ENCODE assay signal across 18 cellular contexts in the genomic region with DNA sequence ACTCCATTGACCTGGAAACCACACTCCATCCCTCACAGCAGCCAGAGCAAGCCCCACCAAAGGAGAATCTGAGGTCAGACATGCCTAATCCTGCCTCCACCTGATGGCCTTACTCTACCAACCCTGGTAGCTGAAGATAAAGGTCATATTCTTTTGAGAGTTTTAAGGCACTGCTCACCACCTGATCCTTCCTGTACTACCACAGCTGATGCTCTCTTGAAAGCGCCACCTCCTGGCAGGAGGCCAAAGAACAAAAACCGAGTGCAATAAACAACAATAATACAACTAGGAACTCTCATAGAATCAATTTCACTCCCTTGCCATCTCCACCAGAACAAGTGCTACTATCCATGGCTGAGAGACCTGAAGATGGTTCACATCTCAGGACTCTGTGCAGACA.
DNase-seq lines count a peak whose midpoint lies in the region; ATAC-seq and TF ChIP-seq lines count a peak whose summit lies in the region.
"Had no signal": no experiment of that assay in that cellular context is flagged by ENCODE, and none has a peak within 500 bp of the region (broad histone marks: within the 10 kb centered on the region; RNA-seq: fewer than 3 reads in every experiment).

No MANE protein-coding gene starts in this region.

- no peak overlapping the region for H3K27ac ChIP-seq in WERI-Rb-1
- H3K27ac ChIP-seq: adrenal gland, HL-60, RWPE1, tibial artery had no signal

- peak; percentile 17 for DNase-seq in WERI-Rb-1
- no peak for DNase-seq in NCI-H2196 treated with DMSO at 0.1 percent for 48 hours (lab: John Stamatoyannopoulos, UW; ENCODE audit: unreplicated experiment)
- no peak for DNase-seq in T-cell
- DNase-seq: activated CD4-positive, alpha-beta T cell treated with anti-CD3 and anti-CD28 coated beads for 48 hours; activated T-cell treated with anti-CD3 and anti-CD28 coated beads, Interleukin-2, amount 50 U/mL, for 4 hours; adrenal gland; NCI-H1930; NCI-H774; right cardiac atrium; stimulated activated CD4-positive, alpha-beta T cell treated with anti-CD3 and anti-CD28 coated beads, Interleukin-2, amount 100 ng/mL, for 48 hours; tibial artery had no signal

- ATAC-seq in GM19395 (IDR thresholded peaks at IDR 0.05; ENCODE audit: unreplicated experiment) (peak; percentile 62), HG03342 (IDR thresholded peaks at IDR 0.05; ENCODE audit: unreplicated experiment) (peak; percentile 71), GM18505 (IDR thresholded peaks at IDR 0.05; ENCODE audit: unreplicated experiment) (no peak), GM18867 (IDR thresholded peaks at IDR 0.05; ENCODE audit: unreplicated experiment) (no peak), T-cell (replicated peaks in 1 of 4) (no peak)
- ATAC-seq: activated T-cell treated with anti-CD3 and anti-CD28 coated beads, Interleukin-2, amount 50 U/mL, for 4 hours; right cardiac atrium had no signal

- no peaks in the 10 kb centered on the region for H3K9me3 ChIP-seq in WERI-Rb-1 (ENCODE audit: severe bottlenecking)

- H3K27ac Mint-ChIP-seq in T-cell: no peak overlapping the region

- no peaks in the 10 kb centered on the region for H3K36me3 Mint-ChIP-seq in T-cell

- H3K9me3 Mint-ChIP-seq in T-cell: peaks cover 8 to 29% (median 14%) of the 10 kb centered on the region in 3 donors

- no peaks in the 10 kb centered on the region for H3K27me3 Mint-ChIP-seq in T-cell

- peak; percentile 44 for TF ChIP-seq CTCF in GM12872 (IDR thresholded peaks at IDR 0.05; ENCODE audit: insufficient read depth, low read depth, low read length)
- TF ChIP-seq CTCF in WERI-Rb-1 (IDR thresholded peaks at IDR 0.05; ENCODE audit: low read depth, low read length): no peak

- H3K36me3 ChIP-seq in WERI-Rb-1: no peaks in the 10 kb centered on the region
- H3K36me3 ChIP-seq: adrenal gland, tibial artery had no signal

- no peak overlapping the region for H3K4me3 Mint-ChIP-seq in T-cell
- H3K4me3 Mint-ChIP-seq: activated T-cell treated with anti-CD3 and anti-CD28 coated beads, Interleukin-2, amount 50 U/mL, for 4 hours had no signal

- no peak for TF ChIP-seq POLR2A in GM18505 (IDR thresholded peaks at IDR 0.05; ENCODE audit: borderline replicate concordance, extremely low read depth, insufficient read depth, insufficient read length)

- CTCF ChIA-PET in T-cell (lab: Charles Lee): no interaction called here

- H3K4me3 ChIP-seq in WERI-Rb-1 (ENCODE audit: low read depth, low read length): no peak overlapping the region
- H3K4me3 ChIP-seq: adrenal gland, tibial artery had no signal

- no peaks in the 10 kb centered on the region for H3K4me1 Mint-ChIP-seq in T-cell

- H3K27me3 ChIP-seq in WERI-Rb-1 (ENCODE audit: insufficient read depth, low read depth, severe bottlenecking): no peaks in the 10 kb centered on the region
- H3K27me3 ChIP-seq: adrenal gland, tibial artery had no signal

- POLR2A ChIA-PET in T-cell (lab: Charles Lee): no interaction called here

Comparison
In these comparisons a context has a peak if more than half of its experiments do, and no peak if none do; other contexts are left out.
1. ATAC-seq: peak in GM19395 (single experiment) and HG03342 (single experiment); none in GM18505 (single experiment), GM18867 (single experiment) and T-cell (0 of 4).